24 cellular contexts compared by ENCODE assay signal in the genomic region with DNA sequence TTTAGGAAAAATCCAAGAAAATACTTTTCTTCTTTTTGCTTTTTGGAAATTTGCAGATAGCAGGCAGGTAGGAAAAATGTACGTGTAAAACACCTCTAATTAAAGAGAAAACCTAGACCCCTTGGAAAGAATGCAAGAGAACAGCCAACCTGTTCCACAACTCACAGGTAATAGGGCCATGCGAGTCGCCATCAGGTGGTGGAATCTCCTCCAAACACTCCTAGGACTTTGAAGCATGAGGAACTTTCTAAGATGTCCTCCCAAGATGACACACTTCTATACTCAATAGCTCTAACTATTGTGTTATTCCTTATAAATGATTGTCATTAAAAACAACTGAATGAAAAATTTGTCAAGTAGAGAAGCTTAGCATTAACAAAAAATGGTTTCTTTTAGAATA.
DNase-seq lines count a peak whose midpoint lies in the region; ATAC-seq and TF ChIP-seq lines count a peak whose summit lies in the region.
"Had no signal": no experiment of that assay in that cellular context is flagged by ENCODE, and none has a peak within 500 bp of the region (broad histone marks: within the 10 kb centered on the region; RNA-seq: fewer than 3 reads in every experiment).

No MANE protein-coding gene starts in this region.

- no peaks in the 10 kb centered on the region for H3K9me3 ChIP-seq in HCT116 (ENCODE audit: control insufficient read depth in 1 of 2, insufficient read depth in 1 of 2, low read depth in 1 of 2, low read length in 2 of 2)
- H3K9me3 ChIP-seq: MG63, SJSA1 had no signal

- no peak overlapping the region for H3K4me3 Mint-ChIP-seq in WTC11
- H3K4me3 Mint-ChIP-seq in activated CD8-positive, alpha-beta T cell treated with anti-CD3 and anti-CD28 coated beads, Interleukin-2, amount 10 ng/mL, durations not matched to agents 7 days and 5 days: no peak overlapping the region
- H3K4me3 Mint-ChIP-seq: B cell, IgD-negative memory B cell had no signal

- no peaks in the 10 kb centered on the region for H3K27me3 Mint-ChIP-seq in WTC11 (ENCODE audit: low read depth)
- H3K27me3 Mint-ChIP-seq in activated CD8-positive, alpha-beta T cell treated with anti-CD3 and anti-CD28 coated beads, Interleukin-2, amount 10 ng/mL, durations not matched to agents 7 days and 5 days (ENCODE audit: low read depth): peaks cover 2% of the 10 kb centered on the region

- H3K9me3 Mint-ChIP-seq in WTC11: peaks cover 26% of the 10 kb centered on the region
- H3K9me3 Mint-ChIP-seq in activated CD8-positive, alpha-beta T cell treated with anti-CD3 and anti-CD28 coated beads, Interleukin-2, amount 10 ng/mL, durations not matched to agents 7 days and 5 days (ENCODE audit: insufficient read depth): no peaks in the 10 kb centered on the region
- H3K9me3 Mint-ChIP-seq: IgD-negative memory B cell had no signal

- no peak overlapping the region for H3K27ac Mint-ChIP-seq in WTC11
- H3K27ac Mint-ChIP-seq in activated CD8-positive, alpha-beta T cell treated with anti-CD3 and anti-CD28 coated beads, Interleukin-2, amount 10 ng/mL, durations not matched to agents 7 days and 5 days: no peak overlapping the region
- H3K27ac Mint-ChIP-seq: B cell; CD4-positive, CD25-positive, alpha-beta regulatory T cell; IgD-negative memory B cell had no signal

- no peaks in the 10 kb centered on the region for H3K9me2 ChIP-seq in HCT116 (ENCODE audit: insufficient read depth)

- TF ChIP-seq CTCF in 22Rv1 (IDR thresholded peaks at IDR 0.05): peak; percentile 26; the same call in 1 of the 2 replicates
- TF ChIP-seq CTCF in HCT116 (IDR thresholded peaks at IDR 0.05 in 2 of 3, conservative IDR thresholded peaks at IDR 0.05 in 1 of 3; ENCODE audit: borderline replicate concordance in 1 of 3, insufficient read depth in 1 of 3, low read depth in 2 of 3, low read length in 2 of 3): peak in 2 of 3 experiments; percentile 10 to 20; a peak in 1 of 6 replicates
- no peak for TF ChIP-seq CTCF in WTC11 (IDR thresholded peaks at IDR 0.05)
- peak; percentile 39 for TF ChIP-seq CTCF in foreskin keratinocyte (conservative IDR thresholded peaks at IDR 0.05)

- no peak overlapping the region for H3K9ac ChIP-seq in HCT116 (ENCODE audit: low read length)

- no peak for DNase-seq in HCT116 (ENCODE audit: low read depth, low spot score)
- no peak for DNase-seq in WTC11 (ENCODE audit: low spot score)
- DNase-seq in foreskin keratinocyte: no peak
- DNase-seq in activated CD8-positive, alpha-beta T cell treated with anti-CD3 and anti-CD28 coated beads, Interleukin-2, amount 10 ng/mL, durations not matched to agents 7 days and 5 days: no peak
- DNase-seq in NCI-H1694 treated with DMSO at 0.1 percent for 48 hours (lab: John Stamatoyannopoulos, UW): no peak
- no peak for DNase-seq in posterior cingulate gyrus
- DNase-seq: CD4-positive, CD25-positive, alpha-beta regulatory T cell; EL; GF-D8; HCEC 1CT; Karpas-422; MG63; NCI-H1417 treated with DMSO at 0.1 percent for 48 hours; NCI-H187 treated with DMSO at 0.1 percent for 48 hours; NCI-H2227 treated with DMSO at 0.1 percent for 48 hours; NCI-H510A; NCI-H748 treated with DMSO at 0.1 percent for 48 hours; NK-92 treated with Interleukin-12 subunit alpha and Interleukin-12 subunit beta, amount 100 ng/mL, for 24 hours had no signal

- RAD21 ChIA-PET in HCT116 (lab: Charles Lee; ENCODE audit: low non-redundant PET in 1 of 2, low total read pairs in 2 of 2, uncharacterized antibody in 2 of 2, unreplicated experiment in 2 of 2): no interaction called here

- peaks cover 19% of the 10 kb centered on the region for H3K36me3 Mint-ChIP-seq in WTC11
- H3K36me3 Mint-ChIP-seq in activated CD8-positive, alpha-beta T cell treated with anti-CD3 and anti-CD28 coated beads, Interleukin-2, amount 10 ng/mL, durations not matched to agents 7 days and 5 days (ENCODE audit: low read depth): no peaks in the 10 kb centered on the region
- H3K36me3 Mint-ChIP-seq: CD4-positive, CD25-positive, alpha-beta regulatory T cell; IgD-negative memory B cell had no signal

- BruUV-seq in HCT116 (replicated peaks; lab: Mats Ljungman, UMichigan): no TSS peak

- H3K79me2 ChIP-seq in HCT116 (ENCODE audit: insufficient read depth, low read length): no peaks in the 10 kb centered on the region

- ATAC-seq in HCT116: peak; percentile 52; the same call in 1 of the 2 replicates
- ATAC-seq in WTC11: peak; percentile 77
- ATAC-seq in foreskin keratinocyte: no peak
- no peak for ATAC-seq in activated CD8-positive, alpha-beta T cell treated with anti-CD3 and anti-CD28 coated beads, Interleukin-2, amount 10 ng/mL, durations not matched to agents 7 days and 5 days
- no peak for ATAC-seq in HG03565 (IDR thresholded peaks at IDR 0.05; ENCODE audit: unreplicated experiment)
- ATAC-seq: Right ventricle myocardium inferior had no signal

- H3K27ac ChIP-seq in 22Rv1: no peak overlapping the region
- H3K27ac ChIP-seq in HCT116 (ENCODE audit: low read depth, low read length): no peak overlapping the region
- no peak overlapping the region for H3K27ac ChIP-seq in foreskin keratinocyte
- H3K27ac ChIP-seq: SJSA1 had no signal

- TF ChIP-seq POLR2A in HCT116 (IDR thresholded peaks at IDR 0.05; ENCODE audit: borderline replicate concordance, extremely low read depth, insufficient read depth, insufficient read length): no peak

- TF ChIP-seq RAD21 in HCT116 (IDR thresholded peaks at IDR 0.05; ENCODE audit: low read depth): peak; percentile 25; the same call in 1 of the 2 replicates

- H3K4me2 ChIP-seq in HCT116 (ENCODE audit: low read length): no peak overlapping the region

- H3K4me1 ChIP-seq in HCT116 (ENCODE audit: control insufficient read depth in 1 of 2, insufficient read depth in 2 of 2, low read length in 2 of 2) (no peaks in the 10 kb centered on the region), foreskin keratinocyte (no peaks in the 10 kb centered on the region)
- H3K4me1 ChIP-seq: SJSA1 had no signal

- H4K20me1 ChIP-seq in HCT116 (ENCODE audit: insufficient read depth): no peaks in the 10 kb centered on the region

- H3K27me3 ChIP-seq in HCT116 (ENCODE audit: insufficient read depth, low read length) (no peaks in the 10 kb centered on the region), foreskin keratinocyte (no peaks in the 10 kb centered on the region)
- H3K27me3 ChIP-seq: MG63, SJSA1 had no signal

- POLR2A ChIA-PET in HCT116 (lab: Charles Lee) (no interaction called here), WTC11 (lab: Charles Lee) (no interaction called here)
- POLR2A ChIA-PET in activated CD8-positive, alpha-beta T cell treated with anti-CD3 and anti-CD28 coated beads, Interleukin-2, amount 10 ng/mL, durations not matched to agents 7 days and 5 days (lab: Charles Lee): no interaction called here

- peak overlapping the region; percentile 44 for H2AFZ ChIP-seq in HCT116 (ENCODE audit: low read depth, low read length, poor library complexity, severe bottlenecking)

- no peaks in the 10 kb centered on the region for H3K36me3 ChIP-seq in HCT116 (ENCODE audit: control insufficient read depth in 1 of 2, insufficient read depth in 2 of 2, low read length in 2 of 2)
- H3K36me3 ChIP-seq: MG63, SJSA1 had no signal

- CTCF ChIA-PET in HCT116 (lab: Charles Lee) (interaction anchor here (0.7 kb wide), 1 partner anchor 415 kb away, joined by 3 read pairs; no protein-coding TSS in a partner anchor), WTC11 (lab: Charles Lee) (no interaction called here)
- CTCF ChIA-PET in activated CD8-positive, alpha-beta T cell treated with anti-CD3 and anti-CD28 coated beads, Interleukin-2, amount 10 ng/mL, durations not matched to agents 7 days and 5 days (lab: Charles Lee): no interaction called here

- H3K4me3 ChIP-seq in HCT116 (replicated peaks in 1 of 2; ENCODE audit: low read depth in 1 of 2, low read length in 2 of 2): no peak overlapping the region
- H3K4me3 ChIP-seq: MG63, SJSA1 had no signal

- intact Hi-C loops in HCT116 (cut with micrococcal nuclease) (no loop called here), posterior cingulate gyrus (cut with DNase I) (no loop called here)

- peaks cover 6% of the 10 kb centered on the region for H3K4me1 Mint-ChIP-seq in WTC11
- no peaks in the 10 kb centered on the region for H3K4me1 Mint-ChIP-seq in activated CD8-positive, alpha-beta T cell treated with anti-CD3 and anti-CD28 coated beads, Interleukin-2, amount 10 ng/mL, durations not matched to agents 7 days and 5 days (ENCODE audit: low read depth)
- H3K4me1 Mint-ChIP-seq: B cell; CD4-positive, CD25-positive, alpha-beta regulatory T cell; IgD-negative memory B cell had no signal

TF ChIP-seq in HCT116, 20 proteins besides CTCF, POLR2A, EP300 and RAD21:
- TF ChIP-seq POLR2AphosphoS5 (IDR thresholded peaks at IDR 0.05; ENCODE audit: low read depth, low read length) (no peak), YY1 (IDR thresholded peaks at IDR 0.05; ENCODE audit: extremely low read depth, insufficient replicate concordance, low read depth, low read length) (peak; percentile 37)

TF ChIP-seq in WTC11, 78 proteins besides CTCF, POLR2A, EP300 and RAD21 (continues in another document):
- TF ChIP-seq, protein P1, sequence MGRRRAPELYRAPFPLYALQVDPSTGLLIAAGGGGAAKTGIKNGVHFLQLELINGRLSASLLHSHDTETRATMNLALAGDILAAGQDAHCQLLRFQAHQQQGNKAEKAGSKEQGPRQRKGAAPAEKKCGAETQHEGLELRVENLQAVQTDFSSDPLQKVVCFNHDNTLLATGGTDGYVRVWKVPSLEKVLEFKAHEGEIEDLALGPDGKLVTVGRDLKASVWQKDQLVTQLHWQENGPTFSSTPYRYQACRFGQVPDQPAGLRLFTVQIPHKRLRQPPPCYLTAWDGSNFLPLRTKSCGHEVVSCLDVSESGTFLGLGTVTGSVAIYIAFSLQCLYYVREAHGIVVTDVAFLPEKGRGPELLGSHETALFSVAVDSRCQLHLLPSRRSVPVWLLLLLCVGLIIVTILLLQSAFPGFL (CRISPR knock-in tag; IDR thresholded peaks at IDR 0.05; ENCODE audit: borderline replicate concordance): no peak
- no peak for TF ChIP-seq CREM (CRISPR knock-in tag; IDR thresholded peaks at IDR 0.05)
- no peak for TF ChIP-seq NR1H2 (CRISPR knock-in tag; IDR thresholded peaks at IDR 0.05)
- no peak for TF ChIP-seq JUN (CRISPR knock-in tag; IDR thresholded peaks at IDR 0.05)
- TF ChIP-seq, protein P2, sequence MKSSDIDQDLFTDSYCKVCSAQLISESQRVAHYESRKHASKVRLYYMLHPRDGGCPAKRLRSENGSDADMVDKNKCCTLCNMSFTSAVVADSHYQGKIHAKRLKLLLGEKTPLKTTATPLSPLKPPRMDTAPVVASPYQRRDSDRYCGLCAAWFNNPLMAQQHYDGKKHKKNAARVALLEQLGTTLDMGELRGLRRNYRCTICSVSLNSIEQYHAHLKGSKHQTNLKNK (CRISPR knock-in tag; IDR thresholded peaks at IDR 0.05): no peak
- TF ChIP-seq SMAD3 (CRISPR knock-in tag; IDR thresholded peaks at IDR 0.05; ENCODE audit: borderline replicate concordance): no peak
- no peak for TF ChIP-seq ATF1 (CRISPR knock-in tag; IDR thresholded peaks at IDR 0.05)
- no peak for TF ChIP-seq NFYB (CRISPR knock-in tag; conservative IDR thresholded peaks at IDR 0.05; ENCODE audit: low read depth)
- no peak for TF ChIP-seq GABPB1 (CRISPR knock-in tag; IDR thresholded peaks at IDR 0.05)

Comparison
In these comparisons a context has a peak if more than half of its experiments do, and no peak if none do; other contexts are left out.
1. ATAC-seq: peak in HCT116 (single experiment) and WTC11 (single experiment); none in foreskin keratinocyte (single experiment), activated CD8-positive, alpha-beta T cell treated with anti-CD3 and anti-CD28 coated beads, Interleukin-2, amount 10 ng/mL, durations not matched to agents 7 days and 5 days (single experiment) and HG03565 (single experiment).